10 cellular contexts compared by ENCODE assay signal in genomic region chr1:42737257-42737656, GRCh38. TPM values are rescaled to one million over a fixed set of nuclear protein-coding genes. Genes with fewer than 3 reads are reported as not detected.
DNase-seq lines count a peak whose midpoint lies in the region; ATAC-seq, FAIRE-seq and TF ChIP-seq lines count a peak whose summit lies in the region.
"Had no signal": no experiment of that assay in that cellular context is flagged by ENCODE, and none has a peak within 500 bp of the region (broad histone marks: within the 10 kb centered on the region; RNA-seq: fewer than 3 reads in every experiment).

No MANE protein-coding gene starts in this region.

- H3K27ac ChIP-seq in A673 (ENCODE audit: low read depth, low read length, poor library complexity, severe bottlenecking) = no peak overlapping the region
- H3K27ac ChIP-seq in Peyer's patch = no peak overlapping the region

- intact Hi-C loops in A673 (cut with micrococcal nuclease; ENCODE audit: unreplicated experiment) (no loop called here), cardiac septum (cut with DNase I) (no loop called here)

- H3K4me3 ChIP-seq in A673 (ENCODE audit: low read depth, low read length, poor library complexity, severe bottlenecking) (no peak overlapping the region), Peyer's patch (no peak overlapping the region)

- FAIRE-seq in GM12892 (lab: Jason Lieb, UNC) (peak; percentile 70), frontal cortex (lab: Jason Lieb, UNC) (no peak)

- H3K27me3 ChIP-seq in A673 (replicated peaks; ENCODE audit: insufficient read depth, low read depth, low read length, poor library complexity) = no peaks in the 10 kb centered on the region
- H3K27me3 ChIP-seq in Peyer's patch = no peaks in the 10 kb centered on the region
- H3K27me3 ChIP-seq: tibial nerve had no signal

- TF ChIP-seq CTCF in A673 (conservative IDR thresholded peaks at IDR 0.05; ENCODE audit: low read depth, low read length) = 0 out of 2 replicates have a peak, but pooled peaks have one; percentile 13
- no peak for TF ChIP-seq CTCF in Peyer's patch (IDR thresholded peaks at IDR 0.05)

- POLR2A ChIA-PET in A673 (lab: Charles Lee; ENCODE audit: low non-redundant PET) = no interaction called here

- ATAC-seq in HG03565 (IDR thresholded peaks at IDR 0.05; ENCODE audit: unreplicated experiment) = no peak

- H3K9me3 ChIP-seq in A673 (ENCODE audit: low read depth, low read length, poor library complexity, severe bottlenecking) (no peaks in the 10 kb centered on the region), Peyer's patch (no peaks in the 10 kb centered on the region)
- H3K9me3 ChIP-seq: tibial nerve had no signal

- peaks cover 11% of the 10 kb centered on the region for H3K4me1 ChIP-seq in A673 (ENCODE audit: insufficient read depth, low read length, poor library complexity, severe bottlenecking)
- H3K4me1 ChIP-seq in Peyer's patch = peaks cover 0 to 17% (median 0%) of the 10 kb centered on the region in 4 donors

- H3K36me3 ChIP-seq in A673 (ENCODE audit: insufficient read depth, low read length, poor library complexity, severe bottlenecking) (no peaks in the 10 kb centered on the region), Peyer's patch (no peaks in the 10 kb centered on the region)

- DNase-seq in A673 (ENCODE audit: low spot score) (no peak), GM12892 (ENCODE audit: insufficient read length) (no peak), Peyer's patch (peak; percentile 19 to 66 (median 55)), cardiac septum (ENCODE audit: low spot score) (peak; percentile 64), 8988T (no peak), frontal cortex (ENCODE audit: low spot score in 2 of 2) (no peak), NCI-H1417 (lab: John Stamatoyannopoulos, UW) (no peak)

- TF ChIP-seq POLR2A in GM12892 (IDR thresholded peaks at IDR 0.05; ENCODE audit: low read depth, low read length) = no peak
- TF ChIP-seq POLR2A in Peyer's patch (IDR thresholded peaks at IDR 0.05) = no peak

- CTCF ChIA-PET in A673 (lab: Charles Lee) = no interaction called here

- BruUV-seq in A673 (replicated peaks; lab: Mats Ljungman, UMichigan) = no TSS peak

RNA-seq across cellular contexts. Expression of gene CLDN19, which starts 2.8 kb away (rescaled TPM):
- total RNA-seq in A673 (2021) = not detected in 2 replicates
- polyA plus RNA-seq in GM12892 (2012; ENCODE audit: missing spikeins) = not detected
- total RNA-seq in Peyer's patch = not detected
- total RNA-seq in cardiac septum = not detected
- total RNA-seq in frontal cortex = not detected
- total RNA-seq: T-helper 2 cell treated with Interferon-gamma antibody and Interleukin-4, amounts not matched to agents 100 ng/mL and 5 ng/mL, for 36 hours had no signal

RNA-seq across cellular contexts. Expression of gene P3H1, which starts 29.6 kb away (rescaled TPM):
- total RNA-seq in A673 (2021) (57.8 and 64.9 TPM in 2 replicates), Peyer's patch (100 to 1,000 TPM in 1 of 4 donors, 10 to 100 TPM in 3; 19.4 to 151 (median 27.9) TPM), cardiac septum (12.2 TPM), frontal cortex (10.6 TPM)
- 14.5 TPM for polyA plus RNA-seq in GM12892 (2012; ENCODE audit: missing spikeins)

RNA-seq across cellular contexts. Expression of gene C1orf50, which starts 29.8 kb away (rescaled TPM):
- total RNA-seq in A673 (2021) (13.1 and 14.7 TPM in 2 replicates), Peyer's patch (10 to 100 TPM in 1 of 4 donors, 1 to 10 TPM in 3; 1.7 to 11.6 (median 4.4) TPM), cardiac septum (11.0 TPM), frontal cortex (13.0 TPM)
- 5.8 TPM for polyA plus RNA-seq in GM12892 (2012; ENCODE audit: missing spikeins)

RNA-seq across cellular contexts. Expression of gene TMEM269, which starts 47.5 kb away (rescaled TPM):
- total RNA-seq in A673 (2021) (1.2 and 1.7 TPM in 2 replicates), Peyer's patch (not detected), cardiac septum (not detected), frontal cortex (0.41 TPM)
- polyA plus RNA-seq in GM12892 (2012; ENCODE audit: missing spikeins) = 0.38 TPM

RNA-seq across cellular contexts. Expression of gene YBX1, which starts 55.0 kb away (rescaled TPM):
- total RNA-seq in A673 (2021) (1,480 and 1,576 TPM in 2 replicates), Peyer's patch (100 to 1,000 TPM; 236 to 470 (median 287) TPM), cardiac septum (717 TPM), frontal cortex (1,693 TPM)
- polyA plus RNA-seq in GM12892 (2012; ENCODE audit: missing spikeins) = 1,144 TPM

Comparison
In these comparisons a context has a peak if more than half of its experiments do, and no peak if none do; other contexts are left out.
1. DNase-seq: peak in Peyer's patch (3 of 3) and cardiac septum (single experiment); none in A673 (single experiment), GM12892 (single experiment), 8988T (single experiment), frontal cortex (0 of 2) and NCI-H1417 (0 of 3).